In genomic region chr22:50315289-50316113, GRCh38 we compare ENCODE assay signal across 1 cellular context.
TF ChIP-seq lines count a peak whose summit lies in the region.

No MANE protein-coding gene starts in this region.

TF ChIP-seq in H1, 55 proteins besides CTCF, POLR2A, EP300 and RAD21:
- TF ChIP-seq GTF2F1 (IDR thresholded peaks at IDR 0.05; ENCODE audit: borderline replicate concordance, low read depth, low read length) = no peak
